In the genomic region with DNA sequence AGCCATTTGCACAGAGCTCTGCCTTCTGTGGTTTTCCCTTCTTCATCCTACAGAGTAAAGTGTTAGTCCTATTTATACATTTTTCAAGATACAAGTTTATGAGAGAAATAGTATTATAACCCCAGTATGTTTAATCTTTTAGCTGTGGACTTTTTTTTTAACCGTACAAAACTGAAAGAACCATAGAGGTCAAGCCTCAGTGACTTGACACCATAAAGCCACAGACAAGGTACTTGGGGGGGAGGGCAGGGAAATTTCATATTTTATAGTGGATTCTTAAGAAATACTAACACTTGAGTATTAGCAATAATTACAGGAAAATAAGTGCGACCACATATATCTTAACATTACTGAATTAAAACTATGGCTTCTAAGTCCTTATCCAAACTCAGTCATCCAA, we compare ENCODE assay signal across 33 cellular contexts.
"Had no signal": no experiment of that assay in that cellular context is flagged by ENCODE, and none has a peak within 500 bp of the region (broad histone marks: within the 10 kb centered on the region; RNA-seq: fewer than 3 reads in every experiment).

No MANE protein-coding gene starts in this region.

- H3K27ac Mint-ChIP-seq: activated CD4-positive, alpha-beta memory T cell treated with anti-CD3 and anti-CD28 coated beads, Interleukin-2, amount 10 ng/mL, durations not matched to agents 7 days and 5 days; activated CD8-positive, alpha-beta memory T cell treated with anti-CD3 and anti-CD28 coated beads, Interleukin-2, amount 10 ng/mL, durations not matched to agents 7 days and 5 days; activated naive CD8-positive, alpha-beta T cell treated with anti-CD3 and anti-CD28 coated beads for 36 hours; activated T-cell treated with anti-CD3 and anti-CD28 coated beads, Interleukin-2, amount 50 U/mL, for 72 hours; activated T-helper 17 cell treated with anti-CD3 and anti-CD28 coated beads, Interleukin-2, amount 50 U/mL, for 72 hours; T-cell had no signal

- ATAC-seq: activated CD8-positive, alpha-beta memory T cell treated with anti-CD3 and anti-CD28 coated beads, Interleukin-2, amount 10 ng/mL, durations not matched to agents 7 days and 5 days; activated T-cell treated with anti-CD3 and anti-CD28 coated beads, Interleukin-2, amount 50 U/mL, for 72 hours; activated T-helper 17 cell treated with anti-CD3 and anti-CD28 coated beads, Interleukin-2, amount 50 U/mL, for 72 hours; SK-N-SH treated with all-trans-retinoic acid at 6 μM for 48 hours; T-cell had no signal

- DNase-seq: activated CD4-positive, alpha-beta memory T cell treated with anti-CD3 and anti-CD28 coated beads, Interleukin-2, amount 10 ng/mL, durations not matched to agents 7 days and 5 days; activated CD4-positive, alpha-beta T cell treated with anti-CD3 and anti-CD28 coated beads for 1 hour; activated CD4-positive, alpha-beta T cell treated with anti-CD3 and anti-CD28 coated beads for 48 hours; activated CD4-positive, CD25-positive, alpha-beta regulatory T cell; activated CD8-positive, alpha-beta memory T cell treated with anti-CD3 and anti-CD28 coated beads for 24 hours; activated CD8-positive, alpha-beta memory T cell treated with anti-CD3 and anti-CD28 coated beads, Interleukin-2, amount 10 ng/mL, durations not matched to agents 7 days and 5 days; activated effector memory CD4-positive, alpha-beta T cell treated with anti-CD3 and anti-CD28 coated beads, Interleukin-2, amount 50 U/mL, for 16 hours; activated naive CD4-positive, alpha-beta T cell; activated naive CD4-positive, alpha-beta T cell treated with anti-CD3 and anti-CD28 coated beads, Interleukin-2, amount 50 U/mL, for 16 hours; activated naive CD8-positive, alpha-beta T cell treated with anti-CD3 and anti-CD28 coated beads for 36 hours; activated T-cell treated with anti-CD3 and anti-CD28 coated beads, Interleukin-2, amount 50 U/mL, for 1 hour; activated T-cell treated with anti-CD3 and anti-CD28 coated beads, Interleukin-2, amount 50 U/mL, for 72 hours; amniotic stem cell; aorta; brain microvascular endothelial cell; central memory CD4-positive, alpha-beta T cell; MM.1S; NCI-H1092; NCI-H1417; NCI-H187 treated with DMSO at 0.1 percent for 48 hours; NCI-H2081 treated with DMSO at 0.1 percent for 48 hours; NCI-H226; NCI-H446 treated with DMSO at 0.1 percent for 48 hours; NCI-H524; PC-9; SIG-M5; T-cell; T-helper 2 cell; T-helper 9 cell; WERI-Rb-1 had no signal

- H3K9me3 Mint-ChIP-seq: activated CD4-positive, alpha-beta memory T cell treated with anti-CD3 and anti-CD28 coated beads, Interleukin-2, amount 10 ng/mL, durations not matched to agents 7 days and 5 days; activated naive CD8-positive, alpha-beta T cell treated with anti-CD3 and anti-CD28 coated beads for 36 hours; activated T-cell treated with anti-CD3 and anti-CD28 coated beads, Interleukin-2, amount 50 U/mL, for 72 hours; activated T-helper 17 cell treated with anti-CD3 and anti-CD28 coated beads, Interleukin-2, amount 50 U/mL, for 72 hours; T-cell had no signal

- H2AFZ ChIP-seq: PC-9 had no signal

- H3K27me3 ChIP-seq: brain microvascular endothelial cell had no signal

- H3K4me2 ChIP-seq: PC-9 had no signal

- H3K4me3 ChIP-seq: PC-9 had no signal

- H3K4me3 Mint-ChIP-seq: activated CD4-positive, alpha-beta memory T cell treated with anti-CD3 and anti-CD28 coated beads, Interleukin-2, amount 10 ng/mL, durations not matched to agents 7 days and 5 days; activated CD8-positive, alpha-beta memory T cell treated with anti-CD3 and anti-CD28 coated beads, Interleukin-2, amount 10 ng/mL, durations not matched to agents 7 days and 5 days; activated naive CD8-positive, alpha-beta T cell treated with anti-CD3 and anti-CD28 coated beads for 36 hours; activated T-cell treated with anti-CD3 and anti-CD28 coated beads, Interleukin-2, amount 50 U/mL, for 72 hours; activated T-helper 17 cell treated with anti-CD3 and anti-CD28 coated beads, Interleukin-2, amount 50 U/mL, for 72 hours; T-cell had no signal

- H3K27me3 Mint-ChIP-seq: activated CD4-positive, alpha-beta memory T cell treated with anti-CD3 and anti-CD28 coated beads, Interleukin-2, amount 10 ng/mL, durations not matched to agents 7 days and 5 days; activated CD8-positive, alpha-beta memory T cell treated with anti-CD3 and anti-CD28 coated beads, Interleukin-2, amount 10 ng/mL, durations not matched to agents 7 days and 5 days; activated naive CD8-positive, alpha-beta T cell treated with anti-CD3 and anti-CD28 coated beads for 36 hours; activated T-helper 17 cell treated with anti-CD3 and anti-CD28 coated beads, Interleukin-2, amount 50 U/mL, for 72 hours; T-cell had no signal

- H3K27ac ChIP-seq: brain microvascular endothelial cell, PC-9, RWPE1, WERI-Rb-1 had no signal
